ENCODE assay signal across 27 cellular contexts in genomic region chr3:27452368-27453090, GRCh38. TPM values are rescaled to one million over a fixed set of nuclear protein-coding genes. Genes with fewer than 3 reads are reported as not detected.
A peak's percentile ranks its signal among the peaks of the same experiment; 100 is the strongest.
DNase-seq lines count a peak whose midpoint lies in the region; ATAC-seq and TF ChIP-seq lines count a peak whose summit lies in the region.
"Had no signal": no experiment of that assay in that cellular context is flagged by ENCODE, and none has a peak within 500 bp of the region (broad histone marks: within the 10 kb centered on the region; RNA-seq: fewer than 3 reads in every experiment).

No MANE protein-coding gene starts in this region.

- no peaks in the 10 kb centered on the region for H3K9me2 ChIP-seq in GM23338 (ENCODE audit: insufficient read depth)

- H3K36me3 ChIP-seq in ACC112 (ENCODE audit: insufficient read depth, low read length) = peaks cover 21% of the 10 kb centered on the region
- peaks cover 7% of the 10 kb centered on the region; the same call in 1 of the 2 replicates for H3K36me3 ChIP-seq in GM23338 (ENCODE audit: insufficient read depth)
- H3K36me3 ChIP-seq: pancreas, SJSA1, uterus had no signal

- no peak overlapping the region for H3K4me3 Mint-ChIP-seq in GM23338
- no peak overlapping the region for H3K4me3 Mint-ChIP-seq in T-helper 17 cell
- H3K4me3 Mint-ChIP-seq in activated CD8-positive, alpha-beta T cell treated with anti-CD3 and anti-CD28 coated beads for 36 hours = no peak overlapping the region
- H3K4me3 Mint-ChIP-seq: activated naive CD4-positive, alpha-beta T cell treated with anti-CD3 and anti-CD28 coated beads for 36 hours; activated T-helper 1 cell treated with anti-CD3 and anti-CD28 coated beads, Interleukin-12 subunit alpha, Interleukin-12 subunit beta, Interleukin-2, Interleukin-4 antibody, amounts not matched to agents 30 ng/mL and 10 ng/mL and 1 ng/mL, durations not matched to agents 14 hours and 24 hours and 36 hours; H9; neural crest cell; T-helper 1 cell treated with Interleukin-12 subunit alpha and Interleukin-12 subunit beta and Interleukin-4 antibody, amounts not matched to agents 30 μg/mL and 1 μg/mL, for 36 hours had no signal

- H3K27ac ChIP-seq in ACC112 (ENCODE audit: low read depth, low read length) = peak overlapping the region; percentile 24
- H3K27ac ChIP-seq in GM23338 (ENCODE audit: low read depth) = no peak overlapping the region
- H3K27ac ChIP-seq: esophagus squamous epithelium, hepatocyte, pancreas, SJSA1, stomach, uterus had no signal

- TF ChIP-seq CTCF in GM23338 (conservative IDR thresholded peaks at IDR 0.05; ENCODE audit: low read depth in 2 of 2) (no peak), fibroblast of villous mesenchyme (IDR thresholded peaks at IDR 0.05; ENCODE audit: insufficient read depth, low read depth, low read length) (no peak)
- no peak for TF ChIP-seq CTCF in activated CD8-positive, alpha-beta T cell treated with anti-CD3 and anti-CD28 coated beads for 36 hours (IDR thresholded peaks at IDR 0.05)

- CTCF ChIA-PET in activated CD8-positive, alpha-beta T cell treated with anti-CD3 and anti-CD28 coated beads for 36 hours (lab: Charles Lee) = interaction anchor here (1.2 to 1.9 kb wide), 4 partner anchors 15 to 229 kb away, joined by 3 to 7 read pairs (median 6); no protein-coding TSS in a partner anchor

- H2AFZ ChIP-seq in ACC112 (ENCODE audit: low read length, unreplicated experiment) = no peak overlapping the region
- no peak overlapping the region for H2AFZ ChIP-seq in GM23338
- H2AFZ ChIP-seq: hepatocyte had no signal

- peaks cover 16% of the 10 kb centered on the region for H3K36me3 Mint-ChIP-seq in GM23338 (ENCODE audit: low read depth)
- H3K36me3 Mint-ChIP-seq in T-helper 17 cell (ENCODE audit: low read depth) = no peaks in the 10 kb centered on the region
- H3K36me3 Mint-ChIP-seq in activated CD8-positive, alpha-beta T cell treated with anti-CD3 and anti-CD28 coated beads for 36 hours (ENCODE audit: low read depth) = peaks cover 21% of the 10 kb centered on the region

- no peak for ATAC-seq in GM23338
- no peak for ATAC-seq in T-helper 17 cell
- ATAC-seq in HG03095 (IDR thresholded peaks at IDR 0.05; ENCODE audit: unreplicated experiment) = no peak
- ATAC-seq in left ventricle myocardium superior = no peak
- no peak for ATAC-seq in activated CD8-positive, alpha-beta T cell treated with anti-CD3 and anti-CD28 coated beads for 36 hours
- ATAC-seq: pancreas had no signal

- H3K4me1 ChIP-seq in ACC112 (ENCODE audit: control insufficient read depth, insufficient read depth, low read length, unreplicated experiment) (peaks cover 52% of the 10 kb centered on the region), GM23338 (ENCODE audit: insufficient read depth) (peaks cover 19% of the 10 kb centered on the region)
- H3K4me1 ChIP-seq: SJSA1, uterus had no signal

- no peaks in the 10 kb centered on the region for H3K9me3 Mint-ChIP-seq in GM23338
- H3K9me3 Mint-ChIP-seq in activated CD8-positive, alpha-beta T cell treated with anti-CD3 and anti-CD28 coated beads for 36 hours = no peaks in the 10 kb centered on the region
- H3K9me3 Mint-ChIP-seq: activated naive CD4-positive, alpha-beta T cell treated with anti-CD3 and anti-CD28 coated beads for 36 hours; activated T-helper 1 cell treated with anti-CD3 and anti-CD28 coated beads, Interleukin-12 subunit alpha, Interleukin-12 subunit beta, Interleukin-2, Interleukin-4 antibody, amounts not matched to agents 30 ng/mL and 10 ng/mL and 1 ng/mL, durations not matched to agents 14 hours and 24 hours and 36 hours; CD4-positive, alpha-beta memory T cell; H9; neural crest cell; T-helper 1 cell treated with Interleukin-12 subunit alpha and Interleukin-12 subunit beta and Interleukin-4 antibody, amounts not matched to agents 30 μg/mL and 1 μg/mL, for 36 hours had no signal

- DNase-seq in GM23338 (ENCODE audit: low spot score) (no peak), T-helper 17 cell (no peak), fibroblast of villous mesenchyme (ENCODE audit: low read depth) (peak; percentile 71), left ventricle myocardium superior (no peak)
- DNase-seq in stimulated activated CD4-positive, alpha-beta T cell treated with anti-CD3 and anti-CD28 coated beads, Interleukin-4, amount 100 ng/mL, for 4 hours = no peak
- no peak for DNase-seq in activated CD8-positive, alpha-beta T cell treated with anti-CD3 and anti-CD28 coated beads for 36 hours
- DNase-seq: activated CD4-positive, alpha-beta T cell treated with anti-CD3 and anti-CD28 coated beads, Interleukin-2, amount 50 U/mL, for 48 hours; activated naive CD4-positive, alpha-beta T cell treated with anti-CD3 and anti-CD28 coated beads for 36 hours; CD4-positive, alpha-beta memory T cell; central memory CD4-positive, alpha-beta T cell; esophagus squamous epithelium; H9; Kasumi-1; NCI-H1417 treated with DMSO at 0.1 percent for 48 hours; NCI-H345; pancreas; retina; small intestine; stomach; uterus had no signal

- H3K4me1 Mint-ChIP-seq in GM23338 (peaks cover 30% of the 10 kb centered on the region; the same call in 2 of the 3 replicates), T-helper 17 cell (peaks cover 37% of the 10 kb centered on the region)
- peaks cover 50% of the 10 kb centered on the region for H3K4me1 Mint-ChIP-seq in activated CD8-positive, alpha-beta T cell treated with anti-CD3 and anti-CD28 coated beads for 36 hours (ENCODE audit: low read depth)

- H3K27ac Mint-ChIP-seq in GM23338 = peak overlapping the region; percentile 6; the same call in 1 of the 2 replicates
- H3K27ac Mint-ChIP-seq in T-helper 17 cell = peak overlapping the region; percentile 46
- no peak overlapping the region for H3K27ac Mint-ChIP-seq in activated CD8-positive, alpha-beta T cell treated with anti-CD3 and anti-CD28 coated beads for 36 hours
- H3K27ac Mint-ChIP-seq: activated naive CD4-positive, alpha-beta T cell treated with anti-CD3 and anti-CD28 coated beads for 36 hours; activated T-helper 1 cell treated with anti-CD3 and anti-CD28 coated beads, Interleukin-12 subunit alpha, Interleukin-12 subunit beta, Interleukin-2, Interleukin-4 antibody, amounts not matched to agents 30 ng/mL and 10 ng/mL and 1 ng/mL, durations not matched to agents 14 hours and 24 hours and 36 hours; T-helper 1 cell treated with Interleukin-12 subunit alpha and Interleukin-12 subunit beta and Interleukin-4 antibody, amounts not matched to agents 30 μg/mL and 1 μg/mL, for 36 hours had no signal

- no peaks in the 10 kb centered on the region for H3F3A ChIP-seq in GM23338 (replicated peaks; ENCODE audit: low read depth)

- H3K79me2 ChIP-seq in ACC112 (ENCODE audit: control insufficient read depth, insufficient read depth, low read length, unreplicated experiment) (peaks cover 71% of the 10 kb centered on the region), GM23338 (replicated peaks; ENCODE audit: insufficient read depth) (peaks cover 66% of the 10 kb centered on the region)

- peaks cover 18% of the 10 kb centered on the region; the same call in 1 of the 2 replicates for H4K20me1 ChIP-seq in GM23338 (replicated peaks; ENCODE audit: insufficient read depth)

- H3K27me3 ChIP-seq in ACC112 (ENCODE audit: insufficient read depth, low read length) = no peaks in the 10 kb centered on the region
- no peaks in the 10 kb centered on the region for H3K27me3 ChIP-seq in GM23338 (ENCODE audit: insufficient read depth)
- H3K27me3 ChIP-seq: esophagus squamous epithelium, hepatocyte, pancreas, SJSA1, stomach, uterus had no signal

- no peaks in the 10 kb centered on the region for H3K9me3 ChIP-seq in T-helper 17 cell (ENCODE audit: control insufficient read depth, low read length, poor library complexity, severe bottlenecking)
- H3K9me3 ChIP-seq: esophagus squamous epithelium, pancreas, SJSA1, stomach, uterus had no signal

- intact Hi-C loops in left ventricle myocardium superior (cut with micrococcal nuclease) = no loop called here
- intact Hi-C loops in activated CD8-positive, alpha-beta T cell treated with anti-CD3 and anti-CD28 coated beads for 36 hours (cut with micrococcal nuclease) = no loop called here

- H3K4me3 ChIP-seq in ACC112 (ENCODE audit: low read depth, low read length) (no peak overlapping the region), GM23338 (no peak overlapping the region), fibroblast of villous mesenchyme (ENCODE audit: low read depth, low read length) (no peak overlapping the region)
- H3K4me3 ChIP-seq: esophagus squamous epithelium, hepatocyte, pancreas, SJSA1, stomach, uterus had no signal

- POLR2A ChIA-PET in activated CD8-positive, alpha-beta T cell treated with anti-CD3 and anti-CD28 coated beads for 36 hours (lab: Charles Lee) = interaction anchor here (0.6 kb wide), 2 partner anchors 14 to 50 kb away, joined by 3 read pairs; no protein-coding TSS in a partner anchor

- no peaks in the 10 kb centered on the region for H3K27me3 Mint-ChIP-seq in GM23338 (ENCODE audit: insufficient read depth, low read depth, poor library complexity)
- H3K27me3 Mint-ChIP-seq in T-helper 17 cell = no peaks in the 10 kb centered on the region
- no peaks in the 10 kb centered on the region for H3K27me3 Mint-ChIP-seq in activated CD8-positive, alpha-beta T cell treated with anti-CD3 and anti-CD28 coated beads for 36 hours
- H3K27me3 Mint-ChIP-seq: CD4-positive, alpha-beta memory T cell had no signal

- no peak overlapping the region for H3K4me2 ChIP-seq in GM23338
- H3K4me2 ChIP-seq: hepatocyte had no signal

TF ChIP-seq in GM23338, 12 proteins besides CTCF, POLR2A, EP300 and RAD21 (continues in another document):
- TF ChIP-seq POLR2AphosphoS5 (IDR thresholded peaks at IDR 0.05; ENCODE audit: low read depth) (no peak), ETS1 (IDR thresholded peaks at IDR 0.05) (no peak), ZNF114 (CRISPR knock-in tag; IDR thresholded peaks at IDR 0.05) (no peak)

RNA-seq across cellular contexts. Expression of gene SLC4A7, which starts 31.7 kb away (rescaled TPM):
- 101 and 110 TPM in 2 replicates for total RNA-seq in GM23338 (2014; rRNA removed; shearing (Covaris generic))
- polyA plus RNA-seq in GM23338 (2016; fragmentation: Nextera tagmentation; extraction: Ambion mirVana) = 43.4 and 44.4 TPM in 2 replicates
- 10 to 100 TPM; 63.9 to 67.3 TPM for total RNA-seq in T-helper 17 cell
- total RNA-seq in fibroblast of villous mesenchyme = 52.2 and 78.2 TPM in 2 replicates
- total RNA-seq in left ventricle myocardium superior = 19.2 TPM
- 10 to 100 TPM; 48.0 to 48.8 TPM for total RNA-seq in activated CD8-positive, alpha-beta T cell treated with anti-CD3 and anti-CD28 coated beads for 36 hours
